In the genomic region with DNA sequence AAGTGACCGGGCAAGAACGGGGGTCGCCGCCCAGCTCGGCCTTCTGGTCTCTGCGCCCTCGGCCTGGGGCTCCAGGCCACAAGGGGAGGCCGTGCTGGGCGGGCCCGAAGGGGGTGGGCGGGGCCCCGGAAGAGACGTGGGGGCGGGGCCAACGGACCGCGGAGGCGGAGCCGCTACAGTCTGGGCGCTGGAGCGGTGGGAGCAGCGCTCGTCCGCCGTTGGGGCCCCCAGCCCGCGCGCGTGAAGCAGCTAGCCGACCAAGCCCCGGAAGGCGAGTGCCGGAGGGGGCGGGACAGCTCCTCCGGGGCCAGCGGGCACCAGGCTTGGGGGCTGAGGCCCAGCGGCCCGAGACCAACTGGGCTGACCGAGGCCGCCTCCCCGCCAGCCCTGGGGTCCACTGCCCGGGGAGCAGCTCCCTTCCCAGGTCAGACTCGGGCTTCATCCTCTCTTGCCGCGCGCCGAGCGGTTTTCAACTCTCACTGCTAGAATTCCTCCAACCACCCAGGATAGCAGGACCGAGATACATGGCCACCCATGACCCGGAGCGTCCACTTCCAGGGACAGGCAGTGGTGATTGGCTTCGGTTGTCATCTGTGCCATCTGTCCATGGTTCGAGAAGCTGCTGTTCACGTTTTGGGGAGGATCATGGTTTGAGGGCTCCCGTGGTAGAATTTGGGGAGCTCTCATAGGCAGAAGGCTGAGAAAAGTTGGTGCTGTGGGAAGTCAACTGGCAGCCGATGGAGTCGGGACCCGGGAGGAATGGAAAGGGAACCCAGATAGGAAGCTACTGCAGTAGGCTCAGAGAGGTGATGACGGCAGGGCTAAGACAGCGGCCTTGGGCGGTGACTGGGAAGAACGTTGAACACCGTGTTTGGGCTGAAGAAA, we compare ENCODE assay signal across 7 cellular contexts. TPM values are rescaled to one million over a fixed set of nuclear protein-coding genes. Genes with fewer than 3 reads are reported as not detected.
A peak's percentile ranks its signal among the peaks of the same experiment; 100 is the strongest.
DNase-seq lines count a peak whose midpoint lies in the region; ATAC-seq, FAIRE-seq and TF ChIP-seq lines count a peak whose summit lies in the region.

No MANE protein-coding gene starts in this region.

- H3F3A ChIP-seq in smooth muscle cell (ENCODE audit: low read depth): no peaks in the 10 kb centered on the region

- no peak overlapping the region for H3K27ac ChIP-seq in smooth muscle cell (ENCODE audit: low read depth)

- H2AFZ ChIP-seq in smooth muscle cell (ENCODE audit: low read depth): peak overlapping the region; percentile 31

- H3K4me1 ChIP-seq in smooth muscle cell (ENCODE audit: low read depth): no peaks in the 10 kb centered on the region

- H3K4me1 Mint-ChIP-seq in activated B cell treated with CpG ODN at 0.5 μM for 24 hours: peaks cover 55% of the 10 kb centered on the region
- peaks cover 49 to 51% of the 10 kb centered on the region in 2 donors for H3K4me1 Mint-ChIP-seq in immature natural killer cell

- H3K27ac Mint-ChIP-seq in activated B cell treated with CpG ODN at 0.5 μM for 24 hours (peak overlapping the region; percentile 90), immature natural killer cell (peak overlapping the region; percentile 89 to 95 (median 92))

- H3K27me3 Mint-ChIP-seq in activated B cell treated with CpG ODN at 0.5 μM for 24 hours: no peaks in the 10 kb centered on the region
- H3K27me3 Mint-ChIP-seq in immature natural killer cell (ENCODE audit: low read depth in 3 of 3): peaks cover 3 to 6% (median 5%) of the 10 kb centered on the region in 3 donors

- CTCF ChIA-PET in activated B cell treated with CpG ODN at 0.5 μM for 24 hours (lab: Charles Lee): interaction anchor here (1.0 to 1.4 kb wide), 3 partner anchors 17 to 158 kb away, joined by 3 to 4 read pairs (median 3); partner anchors contain the start of gene LCMT1

- H3K36me3 ChIP-seq in bronchial epithelial cell (ENCODE audit: control insufficient read depth, insufficient read depth, low read length) (no peaks in the 10 kb centered on the region), smooth muscle cell (ENCODE audit: low read depth) (no peaks in the 10 kb centered on the region)

- H3K9me3 ChIP-seq in smooth muscle cell (replicated peaks; ENCODE audit: low read depth): no peaks in the 10 kb centered on the region

- H3K4me3 ChIP-seq in bronchial epithelial cell (ENCODE audit: low read depth, low read length) (peak overlapping the region; percentile 78), smooth muscle cell (peak overlapping the region; percentile 66)

- POLR2A ChIA-PET in activated B cell treated with CpG ODN at 0.5 μM for 24 hours (lab: Charles Lee): interaction anchor here (0.6 to 2.6 kb wide), 12 partner anchors 10 to 490 kb away, joined by 3 to 27 read pairs (median 6); partner anchors contain the start of genes ARHGAP17 and LCMT1

- 8% methylated on average over 46 of the region's 63 CpGs for WGBS in smooth muscle cell (ENCODE audit: low lambda C conversion rate)

- no peak for FAIRE-seq in bronchial epithelial cell (lab: Jason Lieb, UNC)

- no peaks in the 10 kb centered on the region for H3K27me3 ChIP-seq in bronchial epithelial cell (ENCODE audit: control insufficient read depth, insufficient read depth, low read length)
- peaks cover 74% of the 10 kb centered on the region for H3K27me3 ChIP-seq in smooth muscle cell (ENCODE audit: low read depth)

- peak overlapping the region; percentile 90 for H3K4me3 Mint-ChIP-seq in activated B cell treated with CpG ODN at 0.5 μM for 24 hours
- peak overlapping the region; percentile 87 to 98 (median 92) for H3K4me3 Mint-ChIP-seq in immature natural killer cell

- intact Hi-C loops in activated B cell treated with CpG ODN at 0.5 μM for 24 hours (cut with micrococcal nuclease): loop anchor here (1.0 kb wide), 4 partner anchors 7 to 44 kb away; partner anchors contain the start of gene LCMT1

- DNase-seq in NCI-H2196 (lab: John Stamatoyannopoulos, UW; ENCODE audit: unreplicated experiment): peak; percentile 71
- peak; percentile 78 for DNase-seq in activated B cell treated with CpG ODN at 0.5 μM for 24 hours
- DNase-seq in bronchial epithelial cell (ENCODE audit: low read depth): peak; percentile 31
- peak; percentile 86 to 89 (median 88) for DNase-seq in immature natural killer cell
- DNase-seq in smooth muscle cell (lab: John Stamatoyannopoulos, UW; ENCODE audit: unreplicated experiment): peak; percentile 33

- H3K9me3 Mint-ChIP-seq in activated B cell treated with CpG ODN at 0.5 μM for 24 hours (no peaks in the 10 kb centered on the region), immature natural killer cell (no peaks in the 10 kb centered on the region)

- H3K4me2 ChIP-seq in smooth muscle cell: peak overlapping the region; percentile 84

- peak overlapping the region; percentile 25 for H3K9ac ChIP-seq in smooth muscle cell (ENCODE audit: low read depth)

- TF ChIP-seq CTCF in activated B cell treated with CpG ODN at 0.5 μM for 24 hours (IDR thresholded peaks at IDR 0.05): no peak
- TF ChIP-seq CTCF in bronchial epithelial cell (IDR thresholded peaks at IDR 0.05; ENCODE audit: insufficient read depth, low read length, severe bottlenecking): no peak
- no peak for TF ChIP-seq CTCF in smooth muscle cell (IDR thresholded peaks at IDR 0.05; ENCODE audit: borderline replicate concordance, insufficient read depth, poor library complexity, severe bottlenecking)

- peak; percentile 78 for ATAC-seq in GM18517 (IDR thresholded peaks at IDR 0.05; ENCODE audit: unreplicated experiment)
- peak; percentile 90 for ATAC-seq in HG02885 (IDR thresholded peaks at IDR 0.05; ENCODE audit: poor library complexity, unreplicated experiment)
- peak; percentile 94 for ATAC-seq in activated B cell treated with CpG ODN at 0.5 μM for 24 hours (ENCODE audit: low read depth)

- no peaks in the 10 kb centered on the region for H3K79me2 ChIP-seq in smooth muscle cell (ENCODE audit: low read depth)

- H3K36me3 Mint-ChIP-seq in activated B cell treated with CpG ODN at 0.5 μM for 24 hours (ENCODE audit: low read depth) (peaks cover 3% of the 10 kb centered on the region), immature natural killer cell (no peaks in the 10 kb centered on the region)

- no peaks in the 10 kb centered on the region for H4K20me1 ChIP-seq in smooth muscle cell (ENCODE audit: low read depth)

RNA-seq across cellular contexts. Expression of gene LCMT1, which starts 44.6 kb away (rescaled TPM):
- total RNA-seq in activated B cell treated with CpG ODN at 0.5 μM for 24 hours (32.2 and 33.6 TPM in 2 replicates), bronchial epithelial cell (32.1 and 36.4 TPM in 2 replicates), smooth muscle cell (29.5 and 57.6 TPM in 2 replicates)
- polyA plus RNA-seq in immature natural killer cell (10 to 100 TPM; 40.0 to 55.1 (median 54.7) TPM), smooth muscle cell (45.3 and 52.5 TPM in 2 replicates)

RNA-seq across cellular contexts. Expression of gene ARHGAP17, which starts 51.8 kb away (rescaled TPM):
- total RNA-seq in activated B cell treated with CpG ODN at 0.5 μM for 24 hours: 287 and 310 TPM in 2 replicates
- total RNA-seq in bronchial epithelial cell: 3.7 and 8.1 TPM in 2 replicates
- polyA plus RNA-seq in immature natural killer cell: 10 to 100 TPM; 12.0 to 35.9 (median 14.5) TPM
- 24.1 and 34.6 TPM in 2 replicates for total RNA-seq in smooth muscle cell
- polyA plus RNA-seq in smooth muscle cell: 38.3 and 40.5 TPM in 2 replicates

Comparison
In these comparisons a context has a peak if more than half of its experiments do, and no peak if none do; other contexts are left out.
1. DNase-seq: peak in every context shown above with its lines; median percentile 88 in immature natural killer cell; 78 in activated B cell treated with CpG ODN at 0.5 μM for 24 hours; 71 in NCI-H2196; 33 in smooth muscle cell; 31 in bronchial epithelial cell.